ENCODE assay signal across 14 cellular contexts in genomic region chr11:92628401-92629292, GRCh38.
A peak's percentile ranks its signal among the peaks of the same experiment; 100 is the strongest.
DNase-seq lines count a peak whose midpoint lies in the region; ATAC-seq, FAIRE-seq and TF ChIP-seq lines count a peak whose summit lies in the region.
"Had no signal": no experiment of that assay in that cellular context is flagged by ENCODE, and none has a peak within 500 bp of the region (broad histone marks: within the 10 kb centered on the region; RNA-seq: fewer than 3 reads in every experiment).

No MANE protein-coding gene starts in this region.

- no peak overlapping the region for H2AFZ ChIP-seq in neural cell (ENCODE audit: low read depth, low read length)

- DNase-seq in ELR (ENCODE audit: low read depth) (peak; percentile 29), NCI-H1436 (lab: John Stamatoyannopoulos, UW) (peak; percentile 7), frontal cortex (ENCODE audit: low spot score in 2 of 2) (no peak), suprapubic skin (ENCODE audit: low spot score in 2 of 2) (no peak)
- DNase-seq: activated CD4-positive, alpha-beta T cell treated with anti-CD3 and anti-CD28 coated beads for 1 hour; C1 segment of cervical spinal cord; left ventricle myocardium superior; naive thymus-derived CD4-positive, alpha-beta T cell; sigmoid colon had no signal

- TF ChIP-seq POLR2A in gastroesophageal sphincter (IDR thresholded peaks at IDR 0.05) (no peak), suprapubic skin (IDR thresholded peaks at IDR 0.05) (no peak)

- H3K36me3 ChIP-seq in neural cell (ENCODE audit: insufficient read depth, low read length) (no peaks in the 10 kb centered on the region), gastroesophageal sphincter (no peaks in the 10 kb centered on the region), suprapubic skin (no peaks in the 10 kb centered on the region)
- H3K36me3 ChIP-seq: sigmoid colon had no signal

- peak; percentile 87 for ATAC-seq in SK-N-SH treated with all-trans-retinoic acid at 6 μM for 48 hours
- no peak for ATAC-seq in GM18520 (IDR thresholded peaks at IDR 0.05; ENCODE audit: unreplicated experiment)
- ATAC-seq in gastroesophageal sphincter = no peak
- ATAC-seq: left ventricle myocardium superior; naive thymus-derived CD4-positive, alpha-beta T cell; PC-3 had no signal

- peak overlapping the region; percentile 65 for H3K9ac ChIP-seq in neural cell (ENCODE audit: low read length)

- H3K4me3 ChIP-seq in neural cell (ENCODE audit: low read length) (peak overlapping the region; percentile 42), gastroesophageal sphincter (no peak overlapping the region), suprapubic skin (no peak overlapping the region)
- H3K4me3 ChIP-seq: sigmoid colon had no signal

- no peak overlapping the region for H3K4me2 ChIP-seq in neural cell (ENCODE audit: low read length)

- no peak for TF ChIP-seq CTCF in neural cell (IDR thresholded peaks at IDR 0.05; ENCODE audit: poor library complexity, severe bottlenecking)
- no peak for TF ChIP-seq CTCF in gastroesophageal sphincter (IDR thresholded peaks at IDR 0.05)
- TF ChIP-seq CTCF in suprapubic skin (IDR thresholded peaks at IDR 0.05) = no peak

- no peaks in the 10 kb centered on the region for H4K20me1 ChIP-seq in neural cell (ENCODE audit: insufficient read depth)

- H3K79me2 ChIP-seq in neural cell (replicated peaks; ENCODE audit: insufficient read depth, low read length) = no peaks in the 10 kb centered on the region

- H3K4me1 ChIP-seq in gastroesophageal sphincter (peaks cover 0 to 5% (median 0%) of the 10 kb centered on the region in 3 donors), suprapubic skin (no peaks in the 10 kb centered on the region)
- H3K4me1 ChIP-seq: sigmoid colon had no signal

- H3K9me2 ChIP-seq in neural cell (ENCODE audit: insufficient read depth, low read length) = no peaks in the 10 kb centered on the region

- no peak for FAIRE-seq in frontal cortex (lab: Jason Lieb, UNC)

- H3F3A ChIP-seq in neural cell (ENCODE audit: insufficient read depth, low read length, poor library complexity, severe bottlenecking) = no peaks in the 10 kb centered on the region

- TF ChIP-seq EP300 in neural cell (conservative IDR thresholded peaks at IDR 0.05; ENCODE audit: poor library complexity, severe bottlenecking) = peak; percentile 99
- TF ChIP-seq EP300 in gastroesophageal sphincter (IDR thresholded peaks at IDR 0.05) = no peak
- no peak for TF ChIP-seq EP300 in suprapubic skin (IDR thresholded peaks at IDR 0.05)

- TF ChIP-seq RAD21 in neural cell (conservative IDR thresholded peaks at IDR 0.05) = peak; percentile 50

- peak overlapping the region; percentile 96 for H3K27ac ChIP-seq in neural cell (ENCODE audit: low read length)
- no peak overlapping the region for H3K27ac ChIP-seq in gastroesophageal sphincter
- no peak overlapping the region for H3K27ac ChIP-seq in suprapubic skin
- H3K27ac ChIP-seq: sigmoid colon had no signal

- no peaks in the 10 kb centered on the region for H3K27me3 ChIP-seq in neural cell (ENCODE audit: insufficient read depth, low read depth, low read length)
- no peaks in the 10 kb centered on the region for H3K27me3 ChIP-seq in gastroesophageal sphincter
- no peaks in the 10 kb centered on the region for H3K27me3 ChIP-seq in suprapubic skin
- H3K27me3 ChIP-seq: sigmoid colon had no signal

- 26 to 50% methylated on average over 3 to 4 of the region's 4 CpGs for WGBS in gastroesophageal sphincter (ENCODE audit: low coverage in 1 of 2), 2 donors
- 74% methylated on average over 4 of the region's 4 CpGs for WGBS in suprapubic skin

- H3K9me3 ChIP-seq in neural cell (ENCODE audit: low read length) (no peaks in the 10 kb centered on the region), gastroesophageal sphincter (no peaks in the 10 kb centered on the region), suprapubic skin (no peaks in the 10 kb centered on the region)
- H3K9me3 ChIP-seq: sigmoid colon had no signal

TF ChIP-seq in SK-N-SH treated with all-trans-retinoic acid at 6 μM for 48 hours, 23 proteins besides CTCF, POLR2A, EP300 and RAD21:
- TF ChIP-seq ZNF565 (CRISPR knock-in tag; conservative IDR thresholded peaks at IDR 0.05; ENCODE audit: low read depth) (no peak), POU6F1 (CRISPR knock-in tag; IDR thresholded peaks at IDR 0.05; ENCODE audit: borderline replicate concordance, low read depth) (no peak), CSRNP3 (CRISPR knock-in tag; IDR thresholded peaks at IDR 0.05) (no peak), ZFP3 (CRISPR knock-in tag; IDR thresholded peaks at IDR 0.05) (no peak), ZNF8 (CRISPR knock-in tag; IDR thresholded peaks at IDR 0.05) (no peak)

TF ChIP-seq in neural cell, 6 proteins besides CTCF, POLR2A, EP300 and RAD21:
- no peak for TF ChIP-seq EZH2 (IDR thresholded peaks at IDR 0.05; ENCODE audit: borderline replicate concordance, insufficient read depth, low read length, poor library complexity, severe bottlenecking)
- peak; percentile 54 for TF ChIP-seq SMC3 (conservative IDR thresholded peaks at IDR 0.05; ENCODE audit: poor library complexity)
- peak; percentile 97 for TF ChIP-seq REST (IDR thresholded peaks at IDR 0.05; ENCODE audit: borderline replicate concordance)
- peak; percentile 96 for TF ChIP-seq MXI1 (conservative IDR thresholded peaks at IDR 0.05; ENCODE audit: poor library complexity, severe bottlenecking)
- TF ChIP-seq POLR2AphosphoS5 (IDR thresholded peaks at IDR 0.05) = peak; percentile 89

Comparison
In these comparisons a context has a peak if more than half of its experiments do, and no peak if none do; other contexts are left out.
1. DNase-seq: peak in ELR (single experiment) and NCI-H1436 (single experiment); none in frontal cortex (0 of 2) and suprapubic skin (0 of 2).